ENCODE assay signal across 1 cellular context in genomic region chr1:193059282-193060225, GRCh38.
A peak's percentile ranks its signal among the peaks of the same experiment; 100 is the strongest.
TF ChIP-seq lines count a peak whose summit lies in the region.

Gene RO60, plus strand, starts transcription at chr1:193059612. Its CDS starts 9,443 bp downstream, at chr1:193069055.
Gene UCHL5, minus strand, starts transcription at chr1:193059360. Its CDS starts 100 bp downstream, at chr1:193059260.

TF ChIP-seq in GM12878, 131 proteins besides CTCF, POLR2A, EP300 and RAD21 (continued from another document and continues in another):
- TF ChIP-seq HDAC6 (IDR thresholded peaks at IDR 0.05; ENCODE audit: unreplicated experiment) (no peak), ASH2L (IDR thresholded peaks at IDR 0.05; ENCODE audit: borderline replicate concordance, low read depth) (peak; percentile 42; the same call in 1 of the 2 replicates), ZNF687 (IDR thresholded peaks at IDR 0.05) (peak; percentile 92), EED (IDR thresholded peaks at IDR 0.05; ENCODE audit: low read depth) (peak; percentile 60), POLR2AphosphoS5 (IDR thresholded peaks at IDR 0.05; ENCODE audit: low read length) (peak; percentile 89), CHD1 (IDR thresholded peaks at IDR 0.05; ENCODE audit: low read depth, low read length) (0 out of 2 replicates have a peak, but pooled peaks have one; percentile 16), IKZF2 (IDR thresholded peaks at IDR 0.05) (peak; percentile 80 to 85), MAX (IDR thresholded peaks at IDR 0.05; ENCODE audit: low read depth, low read length) (peak; percentile 84; the same call in 1 of the 2 replicates), PAX8 (IDR thresholded peaks at IDR 0.05) (no peak), USF1 (IDR thresholded peaks at IDR 0.05; ENCODE audit: borderline replicate concordance, extremely low read length, insufficient read depth, low read depth, low read length) (peak; percentile 42), FOXK2 (IDR thresholded peaks at IDR 0.05) (no peak), SIN3A (IDR thresholded peaks at IDR 0.05; ENCODE audit: low read depth, low read length) (peak; percentile 92), STAT1 (conservative IDR thresholded peaks at IDR 0.05) (no peak), IRF5 (IDR thresholded peaks at IDR 0.05; ENCODE audit: borderline replicate concordance) (peak; percentile 55; the same call in 1 of the 2 replicates), TBL1XR1 (IDR thresholded peaks at IDR 0.05; ENCODE audit: low read depth, low read length) (peak; percentile 70; the same call in 1 of the 2 replicates), ETV6 (conservative IDR thresholded peaks at IDR 0.05 in 1 of 2, IDR thresholded peaks at IDR 0.05 in 1 of 2; ENCODE audit: borderline replicate concordance in 1 of 2, low read depth in 1 of 2) (peak in 1 of 2 experiments; percentile 26; a peak in 1 of 4 replicates), SUPT20H (IDR thresholded peaks at IDR 0.05; ENCODE audit: borderline replicate concordance, control insufficient read depth, low read depth, low read length) (no peak), MYC (IDR thresholded peaks at IDR 0.05; ENCODE audit: insufficient read depth, insufficient read length, insufficient replicate concordance, low read length, severe bottlenecking) (no peak), BCLAF1 (IDR thresholded peaks at IDR 0.05) (no peak), SRF (IDR thresholded peaks at IDR 0.05; ENCODE audit: low read depth in 2 of 2, low read length in 2 of 2) (peak; percentile 32 to 78; a peak in 2 of 4 replicates), RELA (IDR thresholded peaks at IDR 0.05; ENCODE audit: borderline replicate concordance, partially characterized antibody) (peak; percentile 78), MTA3 (IDR thresholded peaks at IDR 0.05; ENCODE audit: borderline replicate concordance, low read length) (no peak), SPI1 (IDR thresholded peaks at IDR 0.05; ENCODE audit: borderline replicate concordance, insufficient read depth, low read depth, low read length) (no peak), SMAD1 (IDR thresholded peaks at IDR 0.05; ENCODE audit: low read depth, partially characterized antibody) (no peak), DPF2 (IDR thresholded peaks at IDR 0.05) (0 out of 2 replicates have a peak, but pooled peaks have one; percentile 10), MXI1 (IDR thresholded peaks at IDR 0.05; ENCODE audit: low read depth, low read length) (peak; percentile 80), ZNF384 (IDR thresholded peaks at IDR 0.05; ENCODE audit: borderline replicate concordance, low read depth, low read length) (no peak), TCF3 (IDR thresholded peaks at IDR 0.05; ENCODE audit: borderline replicate concordance, insufficient read depth, low read depth, low read length) (peak; percentile 94), ATF3 (IDR thresholded peaks at IDR 0.05; ENCODE audit: borderline replicate concordance, extremely low read depth, low read depth, low read length) (peak; percentile 47; the same call in 1 of the 2 replicates), SP1 (IDR thresholded peaks at IDR 0.05; ENCODE audit: low read depth, low read length) (peak; percentile 61), ATF7 (IDR thresholded peaks at IDR 0.05; ENCODE audit: low read depth) (peak; percentile 92), POLR2AphosphoS2 (IDR thresholded peaks at IDR 0.05; ENCODE audit: low read depth, low read length) (peak; percentile 77; the same call in 1 of the 2 replicates), RUNX3 (IDR thresholded peaks at IDR 0.05; ENCODE audit: low read length) (peak; percentile 82), CEBPB (IDR thresholded peaks at IDR 0.05; ENCODE audit: borderline replicate concordance in 1 of 2, low read depth in 2 of 2, low read length in 2 of 2) (no peak), NR2C2 (IDR thresholded peaks at IDR 0.05; ENCODE audit: borderline replicate concordance, control insufficient read depth, insufficient read length, low read depth) (no peak), MYB (IDR thresholded peaks at IDR 0.05; ENCODE audit: borderline replicate concordance, low read depth, low read length) (0 out of 2 replicates have a peak, but pooled peaks have one; percentile 30), RCOR1 (conservative IDR thresholded peaks at IDR 0.05; ENCODE audit: low read depth, low read length) (no peak), BMI1 (IDR thresholded peaks at IDR 0.05; ENCODE audit: borderline replicate concordance) (no peak), CREB1 (IDR thresholded peaks at IDR 0.05; ENCODE audit: low read depth) (peak; percentile 98), PKNOX1 (IDR thresholded peaks at IDR 0.05) (peak; percentile 90), PML (IDR thresholded peaks at IDR 0.05; ENCODE audit: low read length) (peak; percentile 82; the same call in 1 of the 2 replicates), WRNIP1 (IDR thresholded peaks at IDR 0.05; ENCODE audit: borderline replicate concordance, low read depth, low read length) (no peak), FOS (IDR thresholded peaks at IDR 0.05; ENCODE audit: borderline replicate concordance, extremely low read depth, insufficient read length) (no peak), KLF5 (IDR thresholded peaks at IDR 0.05; ENCODE audit: partially characterized antibody) (peak; percentile 22), ZNF24 (IDR thresholded peaks at IDR 0.05) (peak; percentile 83; the same call in 1 of the 2 replicates), JUND (IDR thresholded peaks at IDR 0.05; ENCODE audit: low read depth, low read length) (peak; percentile 62; the same call in 1 of the 2 replicates), ZNF217 (IDR thresholded peaks at IDR 0.05) (no peak), NFYA (IDR thresholded peaks at IDR 0.05; ENCODE audit: borderline replicate concordance, low read depth, low read length) (no peak), REST (IDR thresholded peaks at IDR 0.05; ENCODE audit: low read depth, low read length) (0 out of 2 replicates have a peak, but pooled peaks have one; percentile 12), NRF1 (conservative IDR thresholded peaks at IDR 0.05; ENCODE audit: low read depth, low read length) (0 out of 2 replicates have a peak, but pooled peaks have one; percentile 9), ELK1 (IDR thresholded peaks at IDR 0.05; ENCODE audit: low read depth, low read length) (0 out of 2 replicates have a peak, but pooled peaks have one; percentile 44), ZNF207 (IDR thresholded peaks at IDR 0.05; ENCODE audit: borderline replicate concordance) (no peak; the same call in 1 of the 2 replicates)
